ENCODE assay signal across 10 cellular contexts in the genomic region with DNA sequence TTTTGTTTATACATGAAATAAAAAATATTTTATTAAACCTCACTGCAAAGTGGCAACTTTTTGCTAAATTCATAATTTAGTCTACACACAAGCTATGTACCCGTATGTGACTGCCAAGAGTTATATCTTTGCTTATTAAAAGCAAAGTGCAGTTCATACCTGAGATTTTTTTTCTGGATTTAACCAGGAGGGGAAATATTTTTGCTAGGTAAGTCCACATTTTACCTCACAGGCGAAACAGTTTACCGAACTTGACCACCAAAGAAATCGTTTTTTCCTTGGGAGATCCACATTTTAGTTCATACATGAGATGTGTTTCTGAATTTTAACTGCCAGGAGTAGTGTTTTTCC. TPM values are rescaled to one million over a fixed set of nuclear protein-coding genes. Genes with fewer than 3 reads are reported as not detected.
DNase-seq lines count a peak whose midpoint lies in the region; ATAC-seq and TF ChIP-seq lines count a peak whose summit lies in the region.
"Had no signal": no experiment of that assay in that cellular context is flagged by ENCODE, and none has a peak within 500 bp of the region (broad histone marks: within the 10 kb centered on the region; RNA-seq: fewer than 3 reads in every experiment).

No MANE protein-coding gene starts in this region.

- H3K27ac ChIP-seq in left lung, result peak overlapping the region; percentile 14 to 58
- H3K27ac ChIP-seq in stomach smooth muscle (ENCODE audit: low read length), result no peak overlapping the region

- ATAC-seq in left lung (no peak), HG03159 (IDR thresholded peaks at IDR 0.05; ENCODE audit: unreplicated experiment) (no peak), HG03196 (IDR thresholded peaks at IDR 0.05; ENCODE audit: unreplicated experiment) (no peak)

- no peaks in the 10 kb centered on the region for H3K27me3 ChIP-seq in left lung
- no peaks in the 10 kb centered on the region for H3K27me3 ChIP-seq in stomach smooth muscle (ENCODE audit: control insufficient read depth in 1 of 2, insufficient read depth in 2 of 2, low read length in 2 of 2)

- peaks cover 12% of the 10 kb centered on the region for H3K36me3 Mint-ChIP-seq in activated CD4-positive, alpha-beta T cell treated with anti-CD3 and anti-CD28 coated beads, Interleukin-2, amount 10 ng/mL, durations not matched to agents 7 days and 5 days (ENCODE audit: low read depth)
- H3K36me3 Mint-ChIP-seq in activated T-helper 1 cell treated with anti-CD3 and anti-CD28 coated beads, Interleukin-12 subunit alpha, Interleukin-12 subunit beta, Interleukin-2, Interleukin-4 antibody, amounts not matched to agents 30 ng/mL and 10 ng/mL and 1 ng/mL, durations not matched to agents 14 hours and 24 hours and 36 hours (ENCODE audit: low read depth), result peaks cover 13% of the 10 kb centered on the region

- H3K4me3 ChIP-seq in left lung (peak overlapping the region; percentile 54 to 99), stomach smooth muscle (ENCODE audit: low read length in 2 of 2) (peak overlapping the region; percentile 65 to 78)

- no peak for TF ChIP-seq CTCF in left lung (IDR thresholded peaks at IDR 0.05)

- H3K4me1 ChIP-seq in left lung, result peaks cover 34 to 80% of the 10 kb centered on the region in 2 donors
- peaks cover 26% of the 10 kb centered on the region for H3K4me1 ChIP-seq in stomach smooth muscle (ENCODE audit: control insufficient read depth, insufficient read depth, low read length)

- intact Hi-C loops in activated T-helper 1 cell treated with anti-CD3 and anti-CD28 coated beads, Interleukin-12 subunit alpha, Interleukin-12 subunit beta, Interleukin-2, Interleukin-4 antibody, amounts not matched to agents 30 ng/mL and 10 ng/mL and 1 ng/mL, durations not matched to agents 14 hours and 24 hours and 36 hours (cut with micrococcal nuclease), result loop anchor here (2.0 kb wide), 2 partner anchors 60 to 118 kb away; a partner anchor contains a TSS
- intact Hi-C loops in left lung (cut with DNase I), result no loop called here

- H3K36me3 ChIP-seq in left lung, result peaks cover 0 to 24% of the 10 kb centered on the region in 2 donors
- H3K36me3 ChIP-seq in stomach smooth muscle (ENCODE audit: control insufficient read depth in 2 of 2, insufficient read depth in 2 of 2, low read length in 2 of 2), result peaks cover 5 to 9% of the 10 kb centered on the region in 2 donors

- peak overlapping the region in 1 of 2 donors; percentile 71 for H3K9ac ChIP-seq in stomach smooth muscle (ENCODE audit: low read length in 2 of 2)

- CTCF ChIA-PET in activated CD4-positive, alpha-beta T cell treated with anti-CD3 and anti-CD28 coated beads, Interleukin-2, amount 10 ng/mL, durations not matched to agents 7 days and 5 days (lab: Charles Lee), result no interaction called here

- peak overlapping the region; percentile 89 for H3K4me3 Mint-ChIP-seq in activated CD4-positive, alpha-beta T cell treated with anti-CD3 and anti-CD28 coated beads, Interleukin-2, amount 10 ng/mL, durations not matched to agents 7 days and 5 days
- H3K4me3 Mint-ChIP-seq in activated T-helper 1 cell treated with anti-CD3 and anti-CD28 coated beads, Interleukin-12 subunit alpha, Interleukin-12 subunit beta, Interleukin-2, Interleukin-4 antibody, amounts not matched to agents 30 ng/mL and 10 ng/mL and 1 ng/mL, durations not matched to agents 14 hours and 24 hours and 36 hours, result peak overlapping the region; percentile 91

- peak overlapping the region; percentile 62 for H3K27ac Mint-ChIP-seq in activated CD4-positive, alpha-beta T cell treated with anti-CD3 and anti-CD28 coated beads, Interleukin-2, amount 10 ng/mL, durations not matched to agents 7 days and 5 days
- H3K27ac Mint-ChIP-seq in activated T-helper 1 cell treated with anti-CD3 and anti-CD28 coated beads, Interleukin-12 subunit alpha, Interleukin-12 subunit beta, Interleukin-2, Interleukin-4 antibody, amounts not matched to agents 30 ng/mL and 10 ng/mL and 1 ng/mL, durations not matched to agents 14 hours and 24 hours and 36 hours, result peak overlapping the region; percentile 23

- POLR2A ChIA-PET in activated CD4-positive, alpha-beta T cell treated with anti-CD3 and anti-CD28 coated beads, Interleukin-2, amount 10 ng/mL, durations not matched to agents 7 days and 5 days (lab: Charles Lee), result no interaction called here

- no peak for DNase-seq in activated CD4-positive, alpha-beta T cell treated with anti-CD3 and anti-CD28 coated beads, Interleukin-2, amount 10 ng/mL, durations not matched to agents 7 days and 5 days
- DNase-seq in activated CD4-positive, alpha-beta T cell treated with anti-CD3 and anti-CD28 coated beads for 4 hours, result no peak
- DNase-seq in activated T-helper 1 cell treated with anti-CD3 and anti-CD28 coated beads, Interleukin-12 subunit alpha, Interleukin-12 subunit beta, Interleukin-2, Interleukin-4 antibody, amounts not matched to agents 30 ng/mL and 10 ng/mL and 1 ng/mL, durations not matched to agents 14 hours and 24 hours and 36 hours (ENCODE audit: low spot score), result no peak
- DNase-seq in left lung (no peak), NCI-H510A (lab: John Stamatoyannopoulos, UW) (no peak)

- no peaks in the 10 kb centered on the region for H3K9me3 Mint-ChIP-seq in activated CD4-positive, alpha-beta T cell treated with anti-CD3 and anti-CD28 coated beads, Interleukin-2, amount 10 ng/mL, durations not matched to agents 7 days and 5 days
- H3K9me3 Mint-ChIP-seq in activated T-helper 1 cell treated with anti-CD3 and anti-CD28 coated beads, Interleukin-12 subunit alpha, Interleukin-12 subunit beta, Interleukin-2, Interleukin-4 antibody, amounts not matched to agents 30 ng/mL and 10 ng/mL and 1 ng/mL, durations not matched to agents 14 hours and 24 hours and 36 hours, result no peaks in the 10 kb centered on the region

- H3K9me3 ChIP-seq in left lung, result no peaks in the 10 kb centered on the region
- H3K9me3 ChIP-seq in stomach smooth muscle (ENCODE audit: control insufficient read depth in 2 of 2, low read length in 2 of 2), result no peaks in the 10 kb centered on the region

- H3K4me1 Mint-ChIP-seq in activated CD4-positive, alpha-beta T cell treated with anti-CD3 and anti-CD28 coated beads, Interleukin-2, amount 10 ng/mL, durations not matched to agents 7 days and 5 days, result peaks cover 29% of the 10 kb centered on the region
- H3K4me1 Mint-ChIP-seq in activated T-helper 1 cell treated with anti-CD3 and anti-CD28 coated beads, Interleukin-12 subunit alpha, Interleukin-12 subunit beta, Interleukin-2, Interleukin-4 antibody, amounts not matched to agents 30 ng/mL and 10 ng/mL and 1 ng/mL, durations not matched to agents 14 hours and 24 hours and 36 hours (ENCODE audit: low read depth), result peaks cover 14% of the 10 kb centered on the region

- H3K27me3 Mint-ChIP-seq in activated CD4-positive, alpha-beta T cell treated with anti-CD3 and anti-CD28 coated beads, Interleukin-2, amount 10 ng/mL, durations not matched to agents 7 days and 5 days, result no peaks in the 10 kb centered on the region
- H3K27me3 Mint-ChIP-seq in activated T-helper 1 cell treated with anti-CD3 and anti-CD28 coated beads, Interleukin-12 subunit alpha, Interleukin-12 subunit beta, Interleukin-2, Interleukin-4 antibody, amounts not matched to agents 30 ng/mL and 10 ng/mL and 1 ng/mL, durations not matched to agents 14 hours and 24 hours and 36 hours (ENCODE audit: insufficient read depth), result peaks cover 5% of the 10 kb centered on the region

RNA-seq across cellular contexts. Expression of a gene that starts 12.2 kb away (rescaled TPM):
- under 1 TPM in 1 of 2 experiments, not detected in 1; 0.27 TPM for total RNA-seq in activated CD4-positive, alpha-beta T cell treated with anti-CD3 and anti-CD28 coated beads, Interleukin-2, amount 10 ng/mL, durations not matched to agents 7 days and 5 days
- total RNA-seq in activated T-helper 1 cell treated with anti-CD3 and anti-CD28 coated beads, Interleukin-12 subunit alpha, Interleukin-12 subunit beta, Interleukin-2, Interleukin-4 antibody, amounts not matched to agents 30 ng/mL and 10 ng/mL and 1 ng/mL, durations not matched to agents 14 hours and 24 hours and 36 hours, result 0.34 TPM in 1 of 2 replicates, not detected in the other
- 1 to 10 TPM in 1 of 2 donors, under 1 TPM in 1; 0.65 to 1.1 TPM for total RNA-seq in left lung
- total RNA-seq: occipital lobe, Right ventricle myocardium inferior had no signal

RNA-seq across cellular contexts. Expression of a gene that starts 13.5 kb away (rescaled TPM):
- total RNA-seq in activated CD4-positive, alpha-beta T cell treated with anti-CD3 and anti-CD28 coated beads, Interleukin-2, amount 10 ng/mL, durations not matched to agents 7 days and 5 days, result under 1 TPM; 0.17 to 0.25 TPM
- 0.07 and 0.16 TPM in 2 replicates for total RNA-seq in activated T-helper 1 cell treated with anti-CD3 and anti-CD28 coated beads, Interleukin-12 subunit alpha, Interleukin-12 subunit beta, Interleukin-2, Interleukin-4 antibody, amounts not matched to agents 30 ng/mL and 10 ng/mL and 1 ng/mL, durations not matched to agents 14 hours and 24 hours and 36 hours
- total RNA-seq in left lung, result 1 to 10 TPM; 1.0 to 8.5 TPM
- total RNA-seq: occipital lobe had no signal

RNA-seq across cellular contexts. Expression of a gene that starts 19.3 kb away (rescaled TPM):
- total RNA-seq in activated CD4-positive, alpha-beta T cell treated with anti-CD3 and anti-CD28 coated beads, Interleukin-2, amount 10 ng/mL, durations not matched to agents 7 days and 5 days, result 1 to 10 TPM; 5.2 to 9.2 TPM
- 2.2 and 4.5 TPM in 2 replicates for total RNA-seq in activated T-helper 1 cell treated with anti-CD3 and anti-CD28 coated beads, Interleukin-12 subunit alpha, Interleukin-12 subunit beta, Interleukin-2, Interleukin-4 antibody, amounts not matched to agents 30 ng/mL and 10 ng/mL and 1 ng/mL, durations not matched to agents 14 hours and 24 hours and 36 hours
- total RNA-seq in left lung, result 1 to 10 TPM; 1.1 TPM
- total RNA-seq: occipital lobe had no signal

RNA-seq across cellular contexts. Expression of a gene that starts 31.8 kb away (rescaled TPM):
- total RNA-seq in activated CD4-positive, alpha-beta T cell treated with anti-CD3 and anti-CD28 coated beads, Interleukin-2, amount 10 ng/mL, durations not matched to agents 7 days and 5 days, result 100 to 1,000 TPM; 142 to 151 TPM
- total RNA-seq in activated T-helper 1 cell treated with anti-CD3 and anti-CD28 coated beads, Interleukin-12 subunit alpha, Interleukin-12 subunit beta, Interleukin-2, Interleukin-4 antibody, amounts not matched to agents 30 ng/mL and 10 ng/mL and 1 ng/mL, durations not matched to agents 14 hours and 24 hours and 36 hours, result 153 and 169 TPM in 2 replicates
- total RNA-seq in left lung, result 10 to 100 TPM; 50.1 to 57.8 TPM

RNA-seq across cellular contexts. Expression of a gene that starts 32.3 kb away (rescaled TPM):
- 10 to 100 TPM; 56.2 to 71.9 TPM for total RNA-seq in activated CD4-positive, alpha-beta T cell treated with anti-CD3 and anti-CD28 coated beads, Interleukin-2, amount 10 ng/mL, durations not matched to agents 7 days and 5 days
- total RNA-seq in activated T-helper 1 cell treated with anti-CD3 and anti-CD28 coated beads, Interleukin-12 subunit alpha, Interleukin-12 subunit beta, Interleukin-2, Interleukin-4 antibody, amounts not matched to agents 30 ng/mL and 10 ng/mL and 1 ng/mL, durations not matched to agents 14 hours and 24 hours and 36 hours, result 67.5 and 68.2 TPM in 2 replicates
- 10 to 100 TPM; 61.1 to 74.4 TPM for total RNA-seq in left lung
